Comparison of ENCODE assay signal across 9 cellular contexts in the genomic region with DNA sequence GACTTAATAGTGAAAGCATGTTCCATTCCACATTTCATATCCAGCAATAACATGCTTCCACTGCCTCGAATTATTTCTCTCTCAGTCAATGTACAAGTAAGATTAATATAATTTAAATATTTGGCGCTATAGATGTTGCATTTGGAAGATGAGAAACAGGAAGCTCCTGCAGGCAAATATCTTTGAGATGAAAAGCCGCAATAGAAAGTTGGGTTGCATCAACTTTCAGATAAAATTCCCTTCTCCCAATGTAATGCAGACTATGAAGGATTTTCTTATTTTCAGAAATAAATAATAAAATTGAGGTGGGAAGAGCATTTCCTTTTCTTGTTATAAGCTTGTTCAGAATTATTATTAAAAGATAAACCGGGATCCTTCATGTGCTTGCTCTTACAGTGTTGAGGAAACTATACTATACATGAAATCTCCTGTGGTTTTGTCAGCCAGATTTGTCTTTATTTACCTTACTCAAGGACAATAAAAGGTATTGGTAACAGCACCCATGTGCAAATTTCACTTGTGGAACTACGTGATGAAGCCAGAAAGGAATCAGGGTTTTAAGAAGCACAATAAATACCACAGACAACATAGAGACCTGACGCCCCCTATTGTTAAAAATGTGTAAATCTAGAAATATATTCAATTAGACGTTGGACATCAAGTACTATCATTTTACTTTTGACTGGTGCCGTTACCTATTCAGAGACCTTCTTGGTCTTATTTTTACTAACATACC.
A peak's percentile ranks its signal among the peaks of the same experiment; 100 is the strongest.
DNase-seq lines count a peak whose midpoint lies in the region; ATAC-seq and TF ChIP-seq lines count a peak whose summit lies in the region.
"Had no signal": no experiment of that assay in that cellular context is flagged by ENCODE, and none has a peak within 500 bp of the region (broad histone marks: within the 10 kb centered on the region; RNA-seq: fewer than 3 reads in every experiment).

No MANE protein-coding gene starts in this region.

- TF ChIP-seq CTCF in NB4 (IDR thresholded peaks at IDR 0.05; ENCODE audit: low read depth, low read length), result peak; percentile 8
- peak; percentile 33 for TF ChIP-seq CTCF in cardiac fibroblast (IDR thresholded peaks at IDR 0.05; ENCODE audit: low read depth, low read length)
- peak; percentile 53 for TF ChIP-seq CTCF in osteocyte (IDR thresholded peaks at IDR 0.05)

- peaks cover 3% of the 10 kb centered on the region for H3K9me3 Mint-ChIP-seq in osteocyte (ENCODE audit: unreplicated experiment)
- H3K9me3 Mint-ChIP-seq in activated CD4-positive, alpha-beta T cell treated with anti-CD3 and anti-CD28 coated beads, Interleukin-2, amount 10 ng/mL, durations not matched to agents 7 days and 5 days, result no peaks in the 10 kb centered on the region
- H3K9me3 Mint-ChIP-seq: dendritic cell treated with granulocyte-macrophage colony-stimulating factor and Interleukin-4, amounts not matched to agents 40 ng/mL and 50 ng/mL, for 4 days had no signal

- DNase-seq in NCI-H1417 (lab: John Stamatoyannopoulos, UW) (peak in 2 of 3 experiments; percentile 33 to 44), NCI-H1417 treated with DMSO at 0.1 percent for 48 hours (lab: John Stamatoyannopoulos, UW) (no peak), NB4 (ENCODE audit: low read depth) (peak; percentile 27), cardiac fibroblast (ENCODE audit: low read depth in 2 of 2) (peak; percentile 67 to 73), osteocyte (ENCODE audit: extremely low spot score, unreplicated experiment) (no peak)
- DNase-seq in activated CD4-positive, alpha-beta T cell treated with anti-CD3 and anti-CD28 coated beads, Interleukin-2, amount 10 ng/mL, durations not matched to agents 7 days and 5 days, result no peak
- DNase-seq in stimulated activated CD4-positive, alpha-beta T cell treated with anti-CD3 and anti-CD28 coated beads, Interleukin-15, amount 100 ng/mL, for 24 hours, result no peak

- no peak overlapping the region for H3K4me3 Mint-ChIP-seq in osteocyte (ENCODE audit: unreplicated experiment)
- H3K4me3 Mint-ChIP-seq in activated CD4-positive, alpha-beta T cell treated with anti-CD3 and anti-CD28 coated beads, Interleukin-2, amount 10 ng/mL, durations not matched to agents 7 days and 5 days, result no peak overlapping the region
- H3K4me3 Mint-ChIP-seq: dendritic cell treated with granulocyte-macrophage colony-stimulating factor and Interleukin-4, amounts not matched to agents 40 ng/mL and 50 ng/mL, for 4 days had no signal

- H3K36me3 Mint-ChIP-seq in osteocyte (ENCODE audit: unreplicated experiment), result no peaks in the 10 kb centered on the region
- no peaks in the 10 kb centered on the region for H3K36me3 Mint-ChIP-seq in activated CD4-positive, alpha-beta T cell treated with anti-CD3 and anti-CD28 coated beads, Interleukin-2, amount 10 ng/mL, durations not matched to agents 7 days and 5 days (ENCODE audit: low read depth)

- H3K4me3 ChIP-seq in NB4 (ENCODE audit: low read depth, low read length) (no peak overlapping the region), cardiac fibroblast (replicated peaks in 1 of 2; ENCODE audit: low read depth in 2 of 2, low read length in 2 of 2) (no peak overlapping the region)

- peaks cover 20% of the 10 kb centered on the region for H3K4me1 Mint-ChIP-seq in osteocyte (ENCODE audit: unreplicated experiment)
- H3K4me1 Mint-ChIP-seq in activated CD4-positive, alpha-beta T cell treated with anti-CD3 and anti-CD28 coated beads, Interleukin-2, amount 10 ng/mL, durations not matched to agents 7 days and 5 days, result no peaks in the 10 kb centered on the region

- H3K27ac Mint-ChIP-seq in osteocyte (ENCODE audit: unreplicated experiment), result no peak overlapping the region
- H3K27ac Mint-ChIP-seq in activated CD4-positive, alpha-beta T cell treated with anti-CD3 and anti-CD28 coated beads, Interleukin-2, amount 10 ng/mL, durations not matched to agents 7 days and 5 days, result no peak overlapping the region
- H3K27ac Mint-ChIP-seq: dendritic cell treated with granulocyte-macrophage colony-stimulating factor and Interleukin-4, amounts not matched to agents 40 ng/mL and 50 ng/mL, for 4 days had no signal

- no peak for ATAC-seq in GM21447 (IDR thresholded peaks at IDR 0.05; ENCODE audit: unreplicated experiment)

- CTCF ChIA-PET in activated CD4-positive, alpha-beta T cell treated with anti-CD3 and anti-CD28 coated beads, Interleukin-2, amount 10 ng/mL, durations not matched to agents 7 days and 5 days (lab: Charles Lee), result no interaction called here

- H3K27me3 Mint-ChIP-seq in osteocyte (ENCODE audit: unreplicated experiment), result peaks cover 11% of the 10 kb centered on the region
- no peaks in the 10 kb centered on the region for H3K27me3 Mint-ChIP-seq in activated CD4-positive, alpha-beta T cell treated with anti-CD3 and anti-CD28 coated beads, Interleukin-2, amount 10 ng/mL, durations not matched to agents 7 days and 5 days

- POLR2A ChIA-PET in activated CD4-positive, alpha-beta T cell treated with anti-CD3 and anti-CD28 coated beads, Interleukin-2, amount 10 ng/mL, durations not matched to agents 7 days and 5 days (lab: Charles Lee), result no interaction called here

- TF ChIP-seq POLR2A in NB4 (IDR thresholded peaks at IDR 0.05; ENCODE audit: extremely low read depth, insufficient read length), result no peak

Comparison
In these comparisons a context has a peak if more than half of its experiments do, and no peak if none do; other contexts are left out.
1. DNase-seq: peak in NCI-H1417 (2 of 3), NB4 (single experiment) and cardiac fibroblast (2 of 2); none in NCI-H1417 treated with DMSO at 0.1 percent for 48 hours (single experiment), osteocyte (single experiment), activated CD4-positive, alpha-beta T cell treated with anti-CD3 and anti-CD28 coated beads, Interleukin-2, amount 10 ng/mL, durations not matched to agents 7 days and 5 days (single experiment) and stimulated activated CD4-positive, alpha-beta T cell treated with anti-CD3 and anti-CD28 coated beads, Interleukin-15, amount 100 ng/mL, for 24 hours (single experiment).
2. Peak in every context shown above with its lines, with median percentiles within 50 percentile points of each other: CTCF ChIP-seq.